8 cellular contexts compared by ENCODE assay signal in genomic region chr15:31214864-31215489, GRCh38.
DNase-seq lines count a peak whose midpoint lies in the region; ATAC-seq and TF ChIP-seq lines count a peak whose summit lies in the region.

No MANE protein-coding gene starts in this region.

- H3K27me3 Mint-ChIP-seq in CD8-positive, alpha-beta memory T cell, result no peaks in the 10 kb centered on the region
- H3K27me3 Mint-ChIP-seq in memory B cell (no peaks in the 10 kb centered on the region), type B pancreatic cell (peaks cover 6% of the 10 kb centered on the region)

- H3K4me3 Mint-ChIP-seq in CD8-positive, alpha-beta memory T cell, result peak overlapping the region; percentile 54 to 91 (median 73)
- peak overlapping the region; percentile 80 for H3K4me3 Mint-ChIP-seq in memory B cell
- H3K4me3 Mint-ChIP-seq in type B pancreatic cell, result peak overlapping the region; percentile 73

- no peaks in the 10 kb centered on the region for H3K79me2 ChIP-seq in mammary epithelial cell (ENCODE audit: insufficient read depth, low read length)

- POLR2A ChIA-PET in CD8-positive, alpha-beta memory T cell (lab: Charles Lee), result interaction anchor here (0.6 to 2.4 kb wide), 9 partner anchors 49 to 312 kb away, joined by 3 to 25 read pairs (median 5); partner anchors contain the start of gene KLF13
- POLR2A ChIA-PET in HEK293T (lab: Yijun Ruan, JAX), result interaction anchor here (1.3 to 1.6 kb wide), 2 partner anchors 112 to 220 kb away, joined by 3 to 5 read pairs; partner anchors contain the start of gene KLF13

- peak overlapping the region; percentile 22 for H3K4me3 ChIP-seq in CD8-positive, alpha-beta memory T cell (ENCODE audit: low read length)
- H3K4me3 ChIP-seq in mammary epithelial cell (replicated peaks in 1 of 3; ENCODE audit: insufficient read depth in 1 of 3, low read depth in 2 of 3, low read length in 3 of 3), result peak overlapping the region; percentile 9 to 43 (median 34)

- WGBS in mammary epithelial cell (ENCODE audit: low coverage, missing lambda C conversion rate), result 5% methylated on average over 5 of the region's 18 CpGs

- no peaks in the 10 kb centered on the region for H3K36me3 ChIP-seq in CD8-positive, alpha-beta memory T cell (ENCODE audit: insufficient read depth, low read length)
- H3K36me3 ChIP-seq in mammary epithelial cell (ENCODE audit: insufficient read depth, low read length), result no peaks in the 10 kb centered on the region

- H3K9ac ChIP-seq in mammary epithelial cell (ENCODE audit: insufficient read depth, low read length), result peak overlapping the region; percentile 23

- in situ Hi-C loops in mammary epithelial cell (cut with MboI; ENCODE audit: low sequenced_read_pairs in 2 of 2), result loop anchor here in 1 of 2 donors (5.0 kb wide), 1 partner anchor 272 kb away; no protein-coding TSS in a partner anchor

- peak overlapping the region; percentile 24 for H3K27ac ChIP-seq in CD8-positive, alpha-beta memory T cell (ENCODE audit: low read depth, low read length)
- H3K27ac ChIP-seq in mammary epithelial cell (ENCODE audit: insufficient read depth, low read depth, low read length), result peak overlapping the region; percentile 8

- dilution Hi-C loops in mammary epithelial cell (cut with HindIII; ENCODE audit: low sequenced_read_pairs), result loop anchor here (5.0 kb wide), 2 partner anchors 193 to 262 kb away; no protein-coding TSS in a partner anchor

- no peaks in the 10 kb centered on the region for H3K27me3 ChIP-seq in CD8-positive, alpha-beta memory T cell (ENCODE audit: insufficient read depth, low read length, poor library complexity, severe bottlenecking)
- H3K27me3 ChIP-seq in mammary epithelial cell (ENCODE audit: insufficient read depth, low read length), result no peaks in the 10 kb centered on the region

- TF ChIP-seq EP300 in Ishikawa (IDR thresholded peaks at IDR 0.05; ENCODE audit: borderline replicate concordance), result no peak

- no peaks in the 10 kb centered on the region for H3K36me3 Mint-ChIP-seq in CD8-positive, alpha-beta memory T cell
- H3K36me3 Mint-ChIP-seq in memory B cell (peaks cover 2% of the 10 kb centered on the region), type B pancreatic cell (no peaks in the 10 kb centered on the region)

- peaks cover 17 to 24% (median 20%) of the 10 kb centered on the region in 3 donors for H3K4me1 Mint-ChIP-seq in CD8-positive, alpha-beta memory T cell
- peaks cover 15% of the 10 kb centered on the region for H3K4me1 Mint-ChIP-seq in memory B cell
- H3K4me1 Mint-ChIP-seq in type B pancreatic cell (ENCODE audit: unreplicated experiment), result no peaks in the 10 kb centered on the region

- peak overlapping the region; percentile 70 for H2AFZ ChIP-seq in mammary epithelial cell (ENCODE audit: low read depth, low read length)

- H3K4me2 ChIP-seq in mammary epithelial cell (ENCODE audit: insufficient read depth, low read depth, low read length), result peak overlapping the region; percentile 91

- BruUV-seq in mammary epithelial cell (replicated peaks; lab: Mats Ljungman, UMichigan), result no TSS peak

- TF ChIP-seq RAD21 in Ishikawa (IDR thresholded peaks at IDR 0.05; ENCODE audit: low read depth), result no peak

- TF ChIP-seq CTCF in mammary epithelial cell (conservative IDR thresholded peaks at IDR 0.05 in 1 of 2, IDR thresholded peaks at IDR 0.05 in 1 of 2; ENCODE audit: extremely low read depth in 1 of 2, insufficient read depth in 1 of 2, low read depth in 1 of 2, low read length in 2 of 2) (no peak), type B pancreatic cell (conservative IDR thresholded peaks at IDR 0.05) (no peak)

- no peaks in the 10 kb centered on the region for H4K20me1 ChIP-seq in mammary epithelial cell (ENCODE audit: insufficient read depth, low read length)

- no peak for DNase-seq in CD8-positive, alpha-beta memory T cell
- DNase-seq in mammary epithelial cell (peak; percentile 65), memory B cell (ENCODE audit: low spot score in 2 of 2) (no peak), type B pancreatic cell (ENCODE audit: extremely low spot score, unreplicated experiment) (no peak), COLO668 (lab: John Stamatoyannopoulos, UW; ENCODE audit: unreplicated experiment) (no peak), HEK293T (ENCODE audit: extremely low spot score) (no peak)

- ATAC-seq in memory B cell (ENCODE audit: low read depth), result no peak
- ATAC-seq in HG03280 (IDR thresholded peaks at IDR 0.05; ENCODE audit: unreplicated experiment), result no peak

- intact Hi-C loops in mammary epithelial cell (cut with micrococcal nuclease), result no loop called here

- CTCF ChIA-PET in CD8-positive, alpha-beta memory T cell (lab: Charles Lee), result interaction anchor here (0.8 to 3.5 kb wide), 33 partner anchors 11 to 274 kb away, joined by 3 to 65 read pairs (median 5); partner anchors contain the start of gene KLF13
- CTCF ChIA-PET in mammary epithelial cell (lab: Charles Lee; ENCODE audit: low non-redundant PET), result interaction anchor here (0.6 to 0.9 kb wide), 2 partner anchors 220 to 275 kb away, joined by 6 to 9 read pairs; no protein-coding TSS in a partner anchor
- CTCF ChIA-PET in HEK293T (lab: Yijun Ruan, JAX), result interaction anchor here (1.5 kb wide), 2 partner anchors 11 to 220 kb away, joined by 5 to 6 read pairs; no protein-coding TSS in a partner anchor

- H3K27ac Mint-ChIP-seq in CD8-positive, alpha-beta memory T cell, result peak overlapping the region; percentile 57 to 89 (median 72)
- peak overlapping the region; percentile 79 for H3K27ac Mint-ChIP-seq in memory B cell
- no peak overlapping the region for H3K27ac Mint-ChIP-seq in type B pancreatic cell

- peaks cover 24% of the 10 kb centered on the region for H3K4me1 ChIP-seq in CD8-positive, alpha-beta memory T cell (ENCODE audit: insufficient read depth, low read length)
- H3K4me1 ChIP-seq in mammary epithelial cell (ENCODE audit: insufficient read depth, low read length), result peaks cover 25% of the 10 kb centered on the region

- H3K9me3 ChIP-seq in CD8-positive, alpha-beta memory T cell (ENCODE audit: low read length), result no peaks in the 10 kb centered on the region
- H3K9me3 ChIP-seq in mammary epithelial cell (replicated peaks; ENCODE audit: insufficient read depth, low read length), result no peaks in the 10 kb centered on the region

- no peaks in the 10 kb centered on the region for H3K9me3 Mint-ChIP-seq in CD8-positive, alpha-beta memory T cell
- H3K9me3 Mint-ChIP-seq in memory B cell (no peaks in the 10 kb centered on the region), type B pancreatic cell (no peaks in the 10 kb centered on the region)

TF ChIP-seq in Ishikawa, 13 proteins besides CTCF, POLR2A, EP300 and RAD21 (continues in another document):
- peak; percentile 46; the same call in 1 of the 2 replicates for TF ChIP-seq USF1 (IDR thresholded peaks at IDR 0.05)
- TF ChIP-seq CEBPB (IDR thresholded peaks at IDR 0.05), result peak; percentile 92
- TF ChIP-seq TEAD4 (IDR thresholded peaks at IDR 0.05), result no peak
- TF ChIP-seq TCF12 (IDR thresholded peaks at IDR 0.05; ENCODE audit: low read depth), result no peak
- TF ChIP-seq ZBTB7A (IDR thresholded peaks at IDR 0.05; ENCODE audit: low read depth), result no peak; the same call in 1 of the 2 replicates
- no peak for TF ChIP-seq YY1 (IDR thresholded peaks at IDR 0.05; ENCODE audit: low read depth)
- TF ChIP-seq NFIC (IDR thresholded peaks at IDR 0.05), result no peak
- no peak for TF ChIP-seq CREB1 (IDR thresholded peaks at IDR 0.05; ENCODE audit: low read depth)
- TF ChIP-seq FOXM1 (IDR thresholded peaks at IDR 0.05; ENCODE audit: borderline replicate concordance, low read depth), result no peak
- no peak for TF ChIP-seq TAF1 (IDR thresholded peaks at IDR 0.05; ENCODE audit: low read depth)
- peak; percentile 38 for TF ChIP-seq MAX (IDR thresholded peaks at IDR 0.05)
- no peak for TF ChIP-seq EGR1 (IDR thresholded peaks at IDR 0.05)

TF ChIP-seq in HEK293T, 16 proteins besides CTCF, POLR2A, EP300 and RAD21:
- TF ChIP-seq L3MBTL2 (conservative IDR thresholded peaks at IDR 0.05) (no peak), ELF4 (IDR thresholded peaks at IDR 0.05) (no peak), PKNOX1 (IDR thresholded peaks at IDR 0.05) (no peak), CTBP1 (IDR thresholded peaks at IDR 0.05; ENCODE audit: borderline replicate concordance) (no peak)
TF ChIP-seq in HEK293T: peak in this region for 0.
